Comparison of ENCODE assay signal across 7 cellular contexts in genomic region chr5:112848116-112848811, GRCh38. TPM values are rescaled to one million over a fixed set of nuclear protein-coding genes. Genes with fewer than 3 reads are reported as not detected.
DNase-seq lines count a peak whose midpoint lies in the region; ATAC-seq and TF ChIP-seq lines count a peak whose summit lies in the region.

No MANE protein-coding gene starts in this region.

- H3K27me3 ChIP-seq in iPS DF 6.9 (ENCODE audit: control insufficient read depth, insufficient read depth, low read length) = no peaks in the 10 kb centered on the region
- H3K27me3 ChIP-seq in spleen (replicated peaks in 1 of 7) = no peaks in the 10 kb centered on the region

- H3K4me3 ChIP-seq in astrocyte of the cerebellum (ENCODE audit: low read depth, low read length) (no peak overlapping the region), iPS DF 6.9 (ENCODE audit: low read length) (no peak overlapping the region), spleen (no peak overlapping the region)

- H3K27ac ChIP-seq in iPS DF 6.9 (ENCODE audit: low read length) = no peak overlapping the region
- no peak overlapping the region for H3K27ac ChIP-seq in spleen

- TF ChIP-seq CTCF in astrocyte of the cerebellum (IDR thresholded peaks at IDR 0.05; ENCODE audit: low read depth, low read length, missing control alignments) (peak; percentile 73), spleen (IDR thresholded peaks at IDR 0.05 in 8 of 11, conservative IDR thresholded peaks at IDR 0.05 in 3 of 11) (peak; percentile 35 to 77 (median 66))

- H3K36me3 ChIP-seq in iPS DF 6.9 (ENCODE audit: control insufficient read depth, insufficient read depth, low read length) (no peaks in the 10 kb centered on the region), spleen (no peaks in the 10 kb centered on the region)

- no peaks in the 10 kb centered on the region for H3K9me3 ChIP-seq in iPS DF 6.9 (ENCODE audit: control insufficient read depth, insufficient read depth, low read length)
- no peaks in the 10 kb centered on the region for H3K9me3 ChIP-seq in spleen

- DNase-seq in GF-D8 (lab: John Stamatoyannopoulos, UW) (peak; percentile 37), NCI-H69 (lab: John Stamatoyannopoulos, UW) (peak; percentile 87), astrocyte of the cerebellum (ENCODE audit: low read depth) (peak; percentile 55), iPS DF 6.9 (ENCODE audit: low read depth, low spot score) (peak; percentile 74), spleen (no peak)

- WGBS in iPS DF 6.9 (ENCODE audit: insufficient coverage, insufficient read length) = no CpG with 5 or more reads among the region's 8 CpGs
- WGBS in spleen, 5 donors = 41 to 50% (median 46%) methylated on average over 8 of the region's 8 CpGs

- in situ Hi-C loops in astrocyte of the cerebellum (cut with HindIII; ENCODE audit: low sequenced_read_pairs) = no loop called here

- no peak for TF ChIP-seq POLR2A in spleen (IDR thresholded peaks at IDR 0.05)

- peak; percentile 98 for ATAC-seq in GM21423 (IDR thresholded peaks at IDR 0.05; ENCODE audit: unreplicated experiment)
- ATAC-seq in HG03565 (IDR thresholded peaks at IDR 0.05; ENCODE audit: unreplicated experiment) = peak; percentile 97

- intact Hi-C loops in spleen (cut with DNase I; ENCODE audit: low total_unique reads) = no loop called here

- H3K4me1 ChIP-seq in iPS DF 6.9 (ENCODE audit: control insufficient read depth, insufficient read depth, low read length) (peaks cover 2% of the 10 kb centered on the region; the same call in 1 of the 2 replicates), spleen (peaks cover 0 to 11% (median 3%) of the 10 kb centered on the region in 6 donors)

RNA-seq across cellular contexts. Expression of gene SRP19, which starts 12.8 kb away (rescaled TPM):
- 10 to 100 TPM; 29.9 to 70.4 (median 35.2) TPM for total RNA-seq in spleen
- polyA plus RNA-seq in spleen = 10 to 100 TPM; 75.1 to 90.5 (median 89.6) TPM
